ENCODE assay signal across 1 cellular context in the genomic region with DNA sequence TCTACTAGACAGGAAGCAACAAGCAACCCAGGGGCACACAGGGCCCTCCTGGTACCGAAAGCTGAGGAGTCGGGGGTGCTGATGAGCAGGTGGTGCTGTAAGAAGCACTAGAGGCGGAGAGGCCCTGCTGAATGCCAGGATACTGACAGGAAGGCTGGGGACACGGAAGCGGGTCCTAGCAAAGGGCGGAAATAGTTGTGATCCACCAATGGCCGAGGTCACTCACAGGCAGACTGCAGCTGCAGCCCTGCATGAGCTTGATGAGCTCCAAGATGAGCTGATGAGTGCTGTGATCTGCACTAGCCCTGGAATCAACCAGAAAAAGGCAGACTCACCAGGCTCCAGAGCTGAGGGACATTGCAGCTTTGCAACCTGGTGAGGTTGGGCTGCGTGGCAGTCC.
TF ChIP-seq lines count a peak whose summit lies in the region.

No MANE protein-coding gene starts in this region.

TF ChIP-seq in GM23338, 12 proteins besides CTCF, POLR2A, EP300 and RAD21 (continued from another document):
- TF ChIP-seq, protein P1, sequence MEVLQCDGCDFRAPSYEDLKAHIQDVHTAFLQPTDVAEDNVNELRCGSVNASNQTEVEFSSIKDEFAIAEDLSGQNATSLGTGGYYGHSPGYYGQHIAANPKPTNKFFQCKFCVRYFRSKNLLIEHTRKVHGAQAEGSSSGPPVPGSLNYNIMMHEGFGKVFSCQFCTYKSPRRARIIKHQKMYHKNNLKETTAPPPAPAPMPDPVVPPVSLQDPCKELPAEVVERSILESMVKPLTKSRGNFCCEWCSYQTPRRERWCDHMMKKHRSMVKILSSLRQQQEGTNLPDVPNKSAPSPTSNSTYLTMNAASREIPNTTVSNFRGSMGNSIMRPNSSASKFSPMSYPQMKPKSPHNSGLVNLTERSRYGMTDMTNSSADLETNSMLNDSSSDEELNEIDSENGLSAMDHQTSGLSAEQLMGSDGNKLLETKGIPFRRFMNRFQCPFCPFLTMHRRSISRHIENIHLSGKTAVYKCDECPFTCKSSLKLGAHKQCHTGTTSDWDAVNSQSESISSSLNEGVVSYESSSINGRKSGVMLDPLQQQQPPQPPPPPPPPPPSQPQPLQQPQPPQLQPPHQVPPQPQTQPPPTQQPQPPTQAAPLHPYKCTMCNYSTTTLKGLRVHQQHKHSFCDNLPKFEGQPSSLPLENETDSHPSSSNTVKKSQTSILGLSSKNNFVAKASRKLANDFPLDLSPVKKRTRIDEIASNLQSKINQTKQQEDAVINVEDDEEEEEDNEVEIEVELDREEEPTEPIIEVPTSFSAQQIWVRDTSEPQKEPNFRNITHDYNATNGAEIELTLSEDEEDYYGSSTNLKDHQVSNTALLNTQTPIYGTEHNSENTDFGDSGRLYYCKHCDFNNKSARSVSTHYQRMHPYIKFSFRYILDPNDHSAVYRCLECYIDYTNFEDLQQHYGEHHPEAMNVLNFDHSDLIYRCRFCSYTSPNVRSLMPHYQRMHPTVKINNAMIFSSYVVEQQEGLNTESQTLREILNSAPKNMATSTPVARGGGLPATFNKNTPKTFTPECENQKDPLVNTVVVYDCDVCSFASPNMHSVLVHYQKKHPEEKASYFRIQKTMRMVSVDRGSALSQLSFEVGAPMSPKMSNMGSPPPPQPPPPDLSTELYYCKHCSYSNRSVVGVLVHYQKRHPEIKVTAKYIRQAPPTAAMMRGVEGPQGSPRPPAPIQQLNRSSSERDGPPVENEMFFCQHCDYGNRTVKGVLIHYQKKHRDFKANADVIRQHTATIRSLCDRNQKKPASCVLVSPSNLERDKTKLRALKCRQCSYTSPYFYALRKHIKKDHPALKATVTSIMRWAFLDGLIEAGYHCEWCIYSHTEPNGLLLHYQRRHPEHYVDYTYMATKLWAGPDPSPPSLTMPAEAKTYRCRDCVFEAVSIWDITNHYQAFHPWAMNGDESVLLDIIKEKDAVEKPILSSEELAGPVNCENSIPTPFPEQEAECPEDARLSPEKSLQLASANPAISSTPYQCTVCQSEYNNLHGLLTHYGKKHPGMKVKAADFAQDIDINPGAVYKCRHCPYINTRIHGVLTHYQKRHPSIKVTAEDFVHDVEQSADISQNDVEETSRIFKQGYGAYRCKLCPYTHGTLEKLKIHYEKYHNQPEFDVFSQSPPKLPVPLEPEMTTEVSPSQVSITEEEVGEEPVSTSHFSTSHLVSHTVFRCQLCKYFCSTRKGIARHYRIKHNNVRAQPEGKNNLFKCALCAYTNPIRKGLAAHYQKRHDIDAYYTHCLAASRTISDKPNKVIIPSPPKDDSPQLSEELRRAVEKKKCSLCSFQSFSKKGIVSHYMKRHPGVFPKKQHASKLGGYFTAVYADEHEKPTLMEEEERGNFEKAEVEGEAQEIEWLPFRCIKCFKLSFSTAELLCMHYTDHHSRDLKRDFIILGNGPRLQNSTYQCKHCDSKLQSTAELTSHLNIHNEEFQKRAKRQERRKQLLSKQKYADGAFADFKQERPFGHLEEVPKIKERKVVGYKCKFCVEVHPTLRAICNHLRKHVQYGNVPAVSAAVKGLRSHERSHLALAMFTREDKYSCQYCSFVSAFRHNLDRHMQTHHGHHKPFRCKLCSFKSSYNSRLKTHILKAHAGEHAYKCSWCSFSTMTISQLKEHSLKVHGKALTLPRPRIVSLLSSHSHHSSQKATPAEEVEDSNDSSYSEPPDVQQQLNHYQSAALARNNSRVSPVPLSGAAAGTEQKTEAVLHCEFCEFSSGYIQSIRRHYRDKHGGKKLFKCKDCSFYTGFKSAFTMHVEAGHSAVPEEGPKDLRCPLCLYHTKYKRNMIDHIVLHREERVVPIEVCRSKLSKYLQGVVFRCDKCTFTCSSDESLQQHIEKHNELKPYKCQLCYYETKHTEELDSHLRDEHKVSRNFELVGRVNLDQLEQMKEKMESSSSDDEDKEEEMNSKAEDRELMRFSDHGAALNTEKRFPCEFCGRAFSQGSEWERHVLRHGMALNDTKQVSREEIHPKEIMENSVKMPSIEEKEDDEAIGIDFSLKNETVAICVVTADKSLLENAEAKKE (CRISPR knock-in tag; IDR thresholded peaks at IDR 0.05), result no peak
- TF ChIP-seq, protein P2, sequence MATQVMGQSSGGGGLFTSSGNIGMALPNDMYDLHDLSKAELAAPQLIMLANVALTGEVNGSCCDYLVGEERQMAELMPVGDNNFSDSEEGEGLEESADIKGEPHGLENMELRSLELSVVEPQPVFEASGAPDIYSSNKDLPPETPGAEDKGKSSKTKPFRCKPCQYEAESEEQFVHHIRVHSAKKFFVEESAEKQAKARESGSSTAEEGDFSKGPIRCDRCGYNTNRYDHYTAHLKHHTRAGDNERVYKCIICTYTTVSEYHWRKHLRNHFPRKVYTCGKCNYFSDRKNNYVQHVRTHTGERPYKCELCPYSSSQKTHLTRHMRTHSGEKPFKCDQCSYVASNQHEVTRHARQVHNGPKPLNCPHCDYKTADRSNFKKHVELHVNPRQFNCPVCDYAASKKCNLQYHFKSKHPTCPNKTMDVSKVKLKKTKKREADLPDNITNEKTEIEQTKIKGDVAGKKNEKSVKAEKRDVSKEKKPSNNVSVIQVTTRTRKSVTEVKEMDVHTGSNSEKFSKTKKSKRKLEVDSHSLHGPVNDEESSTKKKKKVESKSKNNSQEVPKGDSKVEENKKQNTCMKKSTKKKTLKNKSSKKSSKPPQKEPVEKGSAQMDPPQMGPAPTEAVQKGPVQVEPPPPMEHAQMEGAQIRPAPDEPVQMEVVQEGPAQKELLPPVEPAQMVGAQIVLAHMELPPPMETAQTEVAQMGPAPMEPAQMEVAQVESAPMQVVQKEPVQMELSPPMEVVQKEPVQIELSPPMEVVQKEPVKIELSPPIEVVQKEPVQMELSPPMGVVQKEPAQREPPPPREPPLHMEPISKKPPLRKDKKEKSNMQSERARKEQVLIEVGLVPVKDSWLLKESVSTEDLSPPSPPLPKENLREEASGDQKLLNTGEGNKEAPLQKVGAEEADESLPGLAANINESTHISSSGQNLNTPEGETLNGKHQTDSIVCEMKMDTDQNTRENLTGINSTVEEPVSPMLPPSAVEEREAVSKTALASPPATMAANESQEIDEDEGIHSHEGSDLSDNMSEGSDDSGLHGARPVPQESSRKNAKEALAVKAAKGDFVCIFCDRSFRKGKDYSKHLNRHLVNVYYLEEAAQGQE (IDR thresholded peaks at IDR 0.05; ENCODE audit: unreplicated experiment), result no peak
- no peak for TF ChIP-seq EZH2phosphoT487 (IDR thresholded peaks at IDR 0.05; ENCODE audit: unreplicated experiment)
